Comparison of ENCODE assay signal across 35 cellular contexts in the genomic region with DNA sequence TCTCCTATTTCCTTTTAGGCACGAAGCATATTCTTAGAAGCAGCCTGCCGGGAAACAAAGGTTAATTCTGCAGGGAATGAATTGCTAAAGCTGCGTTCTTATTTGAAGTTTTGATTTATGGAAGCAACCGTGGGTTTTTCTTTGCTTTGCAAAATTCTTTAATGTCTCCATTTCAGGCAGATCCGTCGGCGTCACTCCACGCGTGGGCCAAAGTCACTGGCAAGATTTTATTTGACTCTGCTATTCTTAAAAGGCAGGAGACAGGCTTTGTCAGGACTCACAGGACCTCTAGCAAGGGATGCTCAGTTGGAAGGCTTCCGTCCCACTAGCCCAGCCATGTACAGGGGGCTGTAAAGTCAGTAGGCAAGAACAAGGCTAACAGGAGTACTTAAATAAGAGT.
"Had no signal": no experiment of that assay in that cellular context is flagged by ENCODE, and none has a peak within 500 bp of the region (broad histone marks: within the 10 kb centered on the region; RNA-seq: fewer than 3 reads in every experiment).

No MANE protein-coding gene starts in this region.

- H3K27me3 ChIP-seq: brain microvascular endothelial cell, breast epithelium had no signal

- H3K36me3 ChIP-seq: brain microvascular endothelial cell, breast epithelium had no signal

- H3K4me1 ChIP-seq: body of pancreas, breast epithelium had no signal

- H3K27me3 Mint-ChIP-seq: activated CD4-positive, alpha-beta T cell treated with anti-CD3 and anti-CD28 coated beads, Interleukin-2, amount 10 ng/mL, durations not matched to agents 24 days and 14 days; activated naive CD4-positive, alpha-beta T cell treated with anti-CD3 and anti-CD28 coated beads, Interleukin-2, amount 10 ng/mL, durations not matched to agents 7 days and 5 days; activated naive CD8-positive, alpha-beta T cell treated with anti-CD3 and anti-CD28 coated beads, Interleukin-2, amount 50 U/mL, for 24 hours had no signal

- DNase-seq: activated B cell treated with CpG ODN at 0.5 μM for 24 hours; activated CD4-positive, alpha-beta memory T cell treated with anti-CD3 and anti-CD28 coated beads for 36 hours; activated CD4-positive, alpha-beta T cell treated with anti-CD3 and anti-CD28 coated beads for 4 hours; activated CD4-positive, alpha-beta T cell treated with anti-CD3 and anti-CD28 coated beads, Interleukin-2, amount 10 ng/mL, durations not matched to agents 24 days and 14 days; activated CD4-positive, alpha-beta T cell treated with anti-CD3 and anti-CD28 coated beads, Interleukin-2, amount 50 U/mL, for 1 hour; activated CD4-positive, alpha-beta T cell treated with anti-CD3 and anti-CD28 coated beads, Interleukin-2, amount 50 U/mL, for 4 hours; activated CD4-positive, CD25-positive, alpha-beta regulatory T cell treated with anti-CD3 and anti-CD28 coated beads, Interleukin-2, amount 50 U/mL, for 72 hours; activated CD8-positive, alpha-beta memory T cell treated with anti-CD3 and anti-CD28 coated beads, Interleukin-2, amount 50 U/mL, for 4 hours; activated CD8-positive, alpha-beta T cell treated with anti-CD3 and anti-CD28 coated beads for 36 hours; activated gamma-delta T cell; activated naive CD4-positive, alpha-beta T cell treated with anti-CD3 and anti-CD28 coated beads, Interleukin-2, amount 10 ng/mL, durations not matched to agents 7 days and 5 days; activated naive CD8-positive, alpha-beta T cell treated with anti-CD3 and anti-CD28 coated beads, Interleukin-2, amount 10 ng/mL, durations not matched to agents 7 days and 5 days; activated naive CD8-positive, alpha-beta T cell treated with anti-CD3 and anti-CD28 coated beads, Interleukin-2, amount 50 U/mL, for 24 hours; activated T-cell treated with anti-CD3 and anti-CD28 coated beads for 4 hours; activated T-cell treated with anti-CD3 and anti-CD28 coated beads, Interleukin-2, amount 50 U/mL, for 1 hour; activated T-cell treated with anti-CD3 and anti-CD28 coated beads, Interleukin-2, amount 50 U/mL, for 4 hours; activated T-cell treated with anti-CD3 and anti-CD28 coated beads, Interleukin-2, amount 50 U/mL, for 72 hours; amniotic stem cell; aorta; body of pancreas; brain microvascular endothelial cell; cerebellar nuclear complex; SW 1271; T-helper 1 cell; T-helper 2 cell; T-helper 9 cell had no signal

- H3K4me3 ChIP-seq: body of pancreas, breast epithelium had no signal

- H3K36me3 Mint-ChIP-seq: activated CD4-positive, alpha-beta memory T cell treated with anti-CD3 and anti-CD28 coated beads for 36 hours; activated naive CD4-positive, alpha-beta T cell treated with anti-CD3 and anti-CD28 coated beads, Interleukin-2, amount 10 ng/mL, durations not matched to agents 7 days and 5 days; activated naive CD4-positive, alpha-beta T cell treated with anti-CD3 and anti-CD28 coated beads, Interleukin-2, amount 50 U/mL, for 24 hours; activated naive CD8-positive, alpha-beta T cell; activated naive CD8-positive, alpha-beta T cell treated with anti-CD3 and anti-CD28 coated beads, Interleukin-2, amount 10 ng/mL, durations not matched to agents 7 days and 5 days had no signal

- H3K9me3 Mint-ChIP-seq: activated naive CD4-positive, alpha-beta T cell treated with anti-CD3 and anti-CD28 coated beads, Interleukin-2, amount 50 U/mL, for 24 hours; activated T-helper 1 cell treated with anti-CD3 and anti-CD28 coated beads, Interleukin-12 subunit alpha, Interleukin-12 subunit beta, Interleukin-2, Interleukin-4 antibody, amounts not matched to agents 30 ng/mL and 10 ng/mL and 1 ng/mL, durations not matched to agents 14 hours and 24 hours and 36 hours; activated T-helper 17 cell treated with anti-CD3 and anti-CD28 coated beads, Interleukin-2, amount 50 U/mL, for 72 hours; T-helper 2 cell treated with Interferon-gamma antibody and Interleukin-4, amounts not matched to agents 5 μg/mL and 100 μg/mL, for 36 hours had no signal

- H3K4me3 Mint-ChIP-seq: activated B cell treated with CpG ODN at 0.5 μM for 24 hours; activated CD4-positive, alpha-beta memory T cell treated with anti-CD3 and anti-CD28 coated beads for 36 hours; activated CD4-positive, alpha-beta T cell treated with anti-CD3 and anti-CD28 coated beads, Interleukin-2, amount 10 ng/mL, durations not matched to agents 24 days and 14 days; activated CD8-positive, alpha-beta T cell treated with anti-CD3 and anti-CD28 coated beads for 36 hours; activated naive CD4-positive, alpha-beta T cell treated with anti-CD3 and anti-CD28 coated beads, Interleukin-2, amount 10 ng/mL, durations not matched to agents 7 days and 5 days; activated naive CD4-positive, alpha-beta T cell treated with anti-CD3 and anti-CD28 coated beads, Interleukin-2, amount 50 U/mL, for 24 hours; activated naive CD8-positive, alpha-beta T cell; activated naive CD8-positive, alpha-beta T cell treated with anti-CD3 and anti-CD28 coated beads, Interleukin-2, amount 10 ng/mL, durations not matched to agents 7 days and 5 days; activated naive CD8-positive, alpha-beta T cell treated with anti-CD3 and anti-CD28 coated beads, Interleukin-2, amount 50 U/mL, for 24 hours; activated T-cell treated with anti-CD3 and anti-CD28 coated beads, Interleukin-2, amount 50 U/mL, for 4 hours; activated T-cell treated with anti-CD3 and anti-CD28 coated beads, Interleukin-2, amount 50 U/mL, for 72 hours; activated T-helper 1 cell treated with anti-CD3 and anti-CD28 coated beads, Interleukin-12 subunit alpha, Interleukin-12 subunit beta, Interleukin-2, Interleukin-4 antibody, amounts not matched to agents 30 ng/mL and 10 ng/mL and 1 ng/mL, durations not matched to agents 14 hours and 24 hours and 36 hours; activated T-helper 17 cell treated with anti-CD3 and anti-CD28 coated beads, Interleukin-2, amount 50 U/mL, for 72 hours; central memory CD8-positive, alpha-beta T cell; T-helper 1 cell treated with Interleukin-12 subunit alpha and Interleukin-12 subunit beta and Interleukin-4 antibody, amounts not matched to agents 30 μg/mL and 1 μg/mL, for 36 hours; T-helper 2 cell treated with Interferon-gamma antibody and Interleukin-4, amounts not matched to agents 5 μg/mL and 100 μg/mL, for 36 hours had no signal

- H3K4me1 Mint-ChIP-seq: activated B cell treated with CpG ODN at 0.5 μM for 24 hours; activated CD4-positive, alpha-beta T cell treated with anti-CD3 and anti-CD28 coated beads, Interleukin-2, amount 10 ng/mL, durations not matched to agents 24 days and 14 days; activated naive CD4-positive, alpha-beta T cell treated with anti-CD3 and anti-CD28 coated beads, Interleukin-2, amount 10 ng/mL, durations not matched to agents 7 days and 5 days; activated naive CD4-positive, alpha-beta T cell treated with anti-CD3 and anti-CD28 coated beads, Interleukin-2, amount 50 U/mL, for 24 hours; activated naive CD8-positive, alpha-beta T cell treated with anti-CD3 and anti-CD28 coated beads, Interleukin-2, amount 10 ng/mL, durations not matched to agents 7 days and 5 days; activated naive CD8-positive, alpha-beta T cell treated with anti-CD3 and anti-CD28 coated beads, Interleukin-2, amount 50 U/mL, for 24 hours; activated T-helper 17 cell treated with anti-CD3 and anti-CD28 coated beads, Interleukin-2, amount 50 U/mL, for 72 hours; central memory CD8-positive, alpha-beta T cell had no signal

- H3K27ac ChIP-seq: body of pancreas, brain microvascular endothelial cell, breast epithelium, VCaP had no signal

- H3K27ac Mint-ChIP-seq: activated B cell treated with CpG ODN at 0.5 μM for 24 hours; activated CD4-positive, alpha-beta memory T cell treated with anti-CD3 and anti-CD28 coated beads for 36 hours; activated CD4-positive, alpha-beta T cell treated with anti-CD3 and anti-CD28 coated beads, Interleukin-2, amount 10 ng/mL, durations not matched to agents 24 days and 14 days; activated CD8-positive, alpha-beta T cell treated with anti-CD3 and anti-CD28 coated beads for 36 hours; activated naive CD4-positive, alpha-beta T cell treated with anti-CD3 and anti-CD28 coated beads, Interleukin-2, amount 10 ng/mL, durations not matched to agents 7 days and 5 days; activated naive CD4-positive, alpha-beta T cell treated with anti-CD3 and anti-CD28 coated beads, Interleukin-2, amount 50 U/mL, for 24 hours; activated naive CD8-positive, alpha-beta T cell; activated naive CD8-positive, alpha-beta T cell treated with anti-CD3 and anti-CD28 coated beads, Interleukin-2, amount 10 ng/mL, durations not matched to agents 7 days and 5 days; activated naive CD8-positive, alpha-beta T cell treated with anti-CD3 and anti-CD28 coated beads, Interleukin-2, amount 50 U/mL, for 24 hours; activated T-cell treated with anti-CD3 and anti-CD28 coated beads, Interleukin-2, amount 50 U/mL, for 72 hours; activated T-helper 1 cell treated with anti-CD3 and anti-CD28 coated beads, Interleukin-12 subunit alpha, Interleukin-12 subunit beta, Interleukin-2, Interleukin-4 antibody, amounts not matched to agents 30 ng/mL and 10 ng/mL and 1 ng/mL, durations not matched to agents 14 hours and 24 hours and 36 hours; activated T-helper 17 cell treated with anti-CD3 and anti-CD28 coated beads, Interleukin-2, amount 50 U/mL, for 72 hours; T-helper 1 cell treated with Interleukin-12 subunit alpha and Interleukin-12 subunit beta and Interleukin-4 antibody, amounts not matched to agents 30 μg/mL and 1 μg/mL, for 36 hours; T-helper 2 cell treated with Interferon-gamma antibody and Interleukin-4, amounts not matched to agents 5 μg/mL and 100 μg/mL, for 36 hours had no signal

- H3K9me3 ChIP-seq: body of pancreas had no signal
